In the genomic region with DNA sequence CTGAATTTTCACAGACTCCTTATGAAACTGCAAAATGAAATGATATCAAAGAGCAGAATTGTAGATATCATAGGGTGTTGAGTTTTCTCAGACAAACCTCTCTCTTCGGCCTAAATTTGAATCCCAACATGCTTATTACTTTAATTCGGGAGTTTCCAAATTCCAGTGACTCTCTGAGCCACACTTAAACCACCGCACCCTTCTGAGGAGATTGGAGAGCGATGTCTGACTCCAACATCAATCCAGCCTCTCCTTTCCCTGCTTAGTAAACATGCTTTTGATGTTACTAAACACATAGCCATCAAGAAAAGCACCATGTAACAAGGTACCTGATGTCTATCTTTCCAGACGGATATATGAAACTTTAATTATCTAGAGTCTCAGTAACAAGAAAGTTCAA, we compare ENCODE assay signal across 22 cellular contexts.
"Had no signal": no experiment of that assay in that cellular context is flagged by ENCODE, and none has a peak within 500 bp of the region (broad histone marks: within the 10 kb centered on the region; RNA-seq: fewer than 3 reads in every experiment).

No MANE protein-coding gene starts in this region.

- H3K36me3 ChIP-seq: stomach had no signal

- H3K4me3 ChIP-seq: body of pancreas, smooth muscle cell, stomach had no signal

- H3K27ac ChIP-seq: body of pancreas, stomach had no signal

- H3K4me2 ChIP-seq: smooth muscle cell had no signal

- ATAC-seq: activated CD4-positive, CD25-positive, alpha-beta regulatory T cell treated with anti-CD3 and anti-CD28 coated beads, Interleukin-2, amount 50 U/mL, for 24 hours; activated CD8-positive, alpha-beta memory T cell treated with anti-CD3 and anti-CD28 coated beads, Interleukin-2, amount 10 ng/mL, durations not matched to agents 7 days and 5 days; activated CD8-positive, alpha-beta T cell treated with anti-CD3 and anti-CD28 coated beads for 36 hours; body of pancreas; sciatic nerve; stimulated activated memory B cell treated with anti-CD40 and anti-IgM and Interleukin-4, amounts not matched to agents 10 μg/mL and 1 μg/mL and 100 μg/mL, for 72 hours had no signal

- FAIRE-seq: endometrium, kidney had no signal

- H3K9me3 ChIP-seq: body of pancreas, stomach had no signal

- DNase-seq: activated CD4-positive, alpha-beta T cell treated with anti-CD3 and anti-CD28 coated beads, Interleukin-2, amount 10 ng/mL, durations not matched to agents 24 days and 14 days; activated CD8-positive, alpha-beta memory T cell treated with anti-CD3 and anti-CD28 coated beads, Interleukin-2, amount 10 ng/mL, durations not matched to agents 7 days and 5 days; activated CD8-positive, alpha-beta T cell treated with anti-CD3 and anti-CD28 coated beads for 36 hours; activated effector memory CD4-positive, alpha-beta T cell treated with anti-CD3 and anti-CD28 coated beads, Interleukin-2, amount 50 U/mL, for 16 hours; activated naive CD4-positive, alpha-beta T cell treated with anti-CD3 and anti-CD28 coated beads, Interleukin-2, amount 10 ng/mL, durations not matched to agents 7 days and 5 days; activated T-cell treated with anti-CD3 and anti-CD28 coated beads for 4 hours; body of pancreas; effector CD4-positive, alpha-beta T cell; foreskin melanocyte; kidney; mammary epithelial cell; occipital lobe; posterior cingulate gyrus; stimulated activated CD4-positive, alpha-beta T cell treated with anti-CD3 and anti-CD28 coated beads, Interleukin-15, amount 100 ng/mL, for 24 hours; stomach; T1000; trophoblast cell had no signal

- H3K27me3 ChIP-seq: body of pancreas, stomach had no signal
